In genomic region chr3:52527039-52527731, GRCh38 we compare ENCODE assay signal across 11 cellular contexts. TPM values are rescaled to one million over a fixed set of nuclear protein-coding genes. Genes with fewer than 3 reads are reported as not detected.
DNase-seq lines count a peak whose midpoint lies in the region; ATAC-seq and TF ChIP-seq lines count a peak whose summit lies in the region.
"Had no signal": no experiment of that assay in that cellular context is flagged by ENCODE, and none has a peak within 500 bp of the region (broad histone marks: within the 10 kb centered on the region; RNA-seq: fewer than 3 reads in every experiment).

No MANE protein-coding gene starts in this region.

- H3K4me1 Mint-ChIP-seq in MCF 10A (ENCODE audit: insufficient read depth, unreplicated experiment), result no peaks in the 10 kb centered on the region

- H3K4me1 ChIP-seq in breast epithelium (peaks cover 3 to 15% of the 10 kb centered on the region in 2 donors), mesodermal cell (ENCODE audit: control insufficient read depth, insufficient read depth, low read length, poor library complexity, severe bottlenecking) (peaks cover 4% of the 10 kb centered on the region), BE2C (peaks cover 37% of the 10 kb centered on the region)

- H3K9me3 Mint-ChIP-seq in MCF 10A (ENCODE audit: unreplicated experiment), result no peaks in the 10 kb centered on the region
- H3K9me3 Mint-ChIP-seq: effector memory CD8-positive, alpha-beta T cell; naive thymus-derived CD8-positive, alpha-beta T cell had no signal

- TF ChIP-seq CTCF in breast epithelium (IDR thresholded peaks at IDR 0.05) (no peak), MCF 10A (IDR thresholded peaks at IDR 0.05; ENCODE audit: unreplicated experiment) (no peak), foreskin fibroblast (IDR thresholded peaks at IDR 0.05; ENCODE audit: low read depth, low read length) (no peak), BE2C (IDR thresholded peaks at IDR 0.05; ENCODE audit: low read depth, low read length) (no peak)

- ATAC-seq in GM18907 (IDR thresholded peaks at IDR 0.05; ENCODE audit: unreplicated experiment) (no peak), HG03469 (IDR thresholded peaks at IDR 0.05; ENCODE audit: unreplicated experiment) (no peak)
- ATAC-seq: effector memory CD8-positive, alpha-beta T cell; naive thymus-derived CD8-positive, alpha-beta T cell had no signal

- H3K9me3 ChIP-seq in breast epithelium (no peaks in the 10 kb centered on the region), mesodermal cell (ENCODE audit: control insufficient read depth, low read length) (no peaks in the 10 kb centered on the region), BE2C (no peaks in the 10 kb centered on the region)

- POLR2A ChIA-PET in MCF 10A (lab: Yijun Ruan, JAX), result interaction anchor here (0.7 to 0.8 kb wide), 2 partner anchors 9 to 10 kb away, joined by 4 to 5 read pairs; partner anchors contain the start of gene UQCC5

- H3K27ac Mint-ChIP-seq in MCF 10A (ENCODE audit: low read depth, unreplicated experiment), result no peak overlapping the region
- H3K27ac Mint-ChIP-seq: effector memory CD8-positive, alpha-beta T cell had no signal

- no peak overlapping the region for H3K4me3 Mint-ChIP-seq in MCF 10A (ENCODE audit: unreplicated experiment)
- H3K4me3 Mint-ChIP-seq: effector memory CD8-positive, alpha-beta T cell; naive thymus-derived CD8-positive, alpha-beta T cell had no signal

- H3K27me3 ChIP-seq in breast epithelium (no peaks in the 10 kb centered on the region), BE2C (no peaks in the 10 kb centered on the region)

- DNase-seq in breast epithelium (ENCODE audit: low spot score in 2 of 2), result peak in 1 of 2 donors; percentile 50
- DNase-seq in MCF 10A (ENCODE audit: unreplicated experiment), result no peak
- DNase-seq in foreskin fibroblast, result peak; percentile 53 to 72
- DNase-seq in BE2C, result no peak
- no peak for DNase-seq in NCI-H82 treated with DMSO at 0.1 percent for 48 hours (lab: John Stamatoyannopoulos, UW; ENCODE audit: unreplicated experiment)
- DNase-seq: effector memory CD8-positive, alpha-beta T cell; naive thymus-derived CD8-positive, alpha-beta T cell had no signal

- CTCF ChIA-PET in MCF 10A (lab: Yijun Ruan, JAX), result interaction anchor here (0.6 kb wide), 1 partner anchor 109 kb away, joined by 3 read pairs; no protein-coding TSS in a partner anchor

- H3K36me3 ChIP-seq in breast epithelium (no peaks in the 10 kb centered on the region), mesodermal cell (ENCODE audit: control insufficient read depth, insufficient read depth, low read length) (peaks cover 67% of the 10 kb centered on the region), BE2C (peaks cover 36% of the 10 kb centered on the region)

- H3K27ac ChIP-seq in breast epithelium, result peak overlapping the region; percentile 75 to 79
- peak overlapping the region; percentile 45 for H3K27ac ChIP-seq in mesodermal cell (ENCODE audit: low read depth, low read length, severe bottlenecking)
- H3K27ac ChIP-seq: VCaP had no signal

- intact Hi-C loops in breast epithelium (cut with DNase I; ENCODE audit: low total_unique reads), result no loop called here
- intact Hi-C loops in MCF 10A (cut with micrococcal nuclease), result no loop called here

- no TSS peak for BruUV-seq in MCF 10A (replicated peaks; lab: Mats Ljungman, UMichigan)

- no peaks in the 10 kb centered on the region for H3K27me3 Mint-ChIP-seq in MCF 10A (ENCODE audit: insufficient read depth, unreplicated experiment)
- H3K27me3 Mint-ChIP-seq: effector memory CD8-positive, alpha-beta T cell; naive thymus-derived CD8-positive, alpha-beta T cell had no signal

- TF ChIP-seq POLR2A in breast epithelium (IDR thresholded peaks at IDR 0.05), result no peak

- WGBS in mesodermal cell (ENCODE audit: insufficient coverage in 2 of 2), 2 experiments, result 91 to 95% methylated on average over 8 to 9 of the region's 14 CpGs

- no peak overlapping the region for H3K4me3 ChIP-seq in breast epithelium
- H3K4me3 ChIP-seq in foreskin fibroblast (ENCODE audit: low read depth in 1 of 2, low read length in 2 of 2), result no peak overlapping the region
- H3K4me3 ChIP-seq in mesodermal cell (ENCODE audit: extremely low read depth, insufficient read depth, low read length, poor library complexity, severe bottlenecking), result no peak overlapping the region
- no peak overlapping the region for H3K4me3 ChIP-seq in BE2C (ENCODE audit: low read depth, low read length)

- no peaks in the 10 kb centered on the region for H3K36me3 Mint-ChIP-seq in MCF 10A (ENCODE audit: insufficient read depth, unreplicated experiment)
- H3K36me3 Mint-ChIP-seq: naive thymus-derived CD8-positive, alpha-beta T cell had no signal

RNA-seq across cellular contexts. Expression of gene NT5DC2, which starts 6.5 kb away (rescaled TPM):
- 10 to 100 TPM; 26.5 to 35.7 (median 28.6) TPM for total RNA-seq in breast epithelium
- total RNA-seq in MCF 10A (2022), result 28.9 and 36.9 TPM in 2 replicates
- 292 TPM for polyA plus RNA-seq in mesodermal cell (2013, experiment 1 of 2)
- polyA plus RNA-seq in mesodermal cell (2013, experiment 2 of 2), result 250 TPM
- polyA plus RNA-seq in BE2C (2012; ENCODE audit: insufficient read depth, insufficient read length, low read depth), result 261 TPM

RNA-seq across cellular contexts. Expression of gene UQCC5, which starts 9.2 kb away (rescaled TPM):
- total RNA-seq in breast epithelium, result 10 to 100 TPM in 1 of 3 donors, 1 to 10 TPM in 2; 1.3 to 14.1 (median 1.8) TPM
- total RNA-seq in MCF 10A (2022), result 22.6 and 25.9 TPM in 2 replicates
- polyA plus RNA-seq in mesodermal cell (2013, experiment 1 of 2), result 40.7 TPM
- polyA plus RNA-seq in mesodermal cell (2013, experiment 2 of 2), result 32.5 TPM
- polyA plus RNA-seq in BE2C (2012; ENCODE audit: insufficient read depth, insufficient read length, low read depth), result 28.9 TPM

RNA-seq across cellular contexts. Expression of gene STAB1, which starts 32.0 kb away (rescaled TPM):
- total RNA-seq in breast epithelium (100 to 1,000 TPM in 1 of 3 donors, 10 to 100 TPM in 2; 47.7 to 149 (median 55.4) TPM), MCF 10A (2022) (not detected in 2 replicates)
- 14.5 TPM for polyA plus RNA-seq in mesodermal cell (2013, experiment 1 of 2)
- polyA plus RNA-seq in mesodermal cell (2013, experiment 2 of 2), result 8.7 TPM
- polyA plus RNA-seq in BE2C (2012; ENCODE audit: insufficient read depth, insufficient read length, low read depth), result not detected
- polyA plus RNA-seq: naive thymus-derived CD8-positive, alpha-beta T cell had no signal

Comparison
In these comparisons a context has a peak if more than half of its experiments do, and no peak if none do; other contexts are left out.
1. RNA of gene STAB1, which starts 32.0 kb away (total RNA-seq): 47.7 to 149 TPM in breast epithelium; not detected in MCF 10A; every median in the first group is over 10 times any median in the second.
2. DNase-seq: peak in foreskin fibroblast (2 of 2); none in MCF 10A (single experiment), BE2C (single experiment) and NCI-H82 treated with DMSO at 0.1 percent for 48 hours (single experiment).